Comparison of ENCODE assay signal across 8 cellular contexts in the genomic region with DNA sequence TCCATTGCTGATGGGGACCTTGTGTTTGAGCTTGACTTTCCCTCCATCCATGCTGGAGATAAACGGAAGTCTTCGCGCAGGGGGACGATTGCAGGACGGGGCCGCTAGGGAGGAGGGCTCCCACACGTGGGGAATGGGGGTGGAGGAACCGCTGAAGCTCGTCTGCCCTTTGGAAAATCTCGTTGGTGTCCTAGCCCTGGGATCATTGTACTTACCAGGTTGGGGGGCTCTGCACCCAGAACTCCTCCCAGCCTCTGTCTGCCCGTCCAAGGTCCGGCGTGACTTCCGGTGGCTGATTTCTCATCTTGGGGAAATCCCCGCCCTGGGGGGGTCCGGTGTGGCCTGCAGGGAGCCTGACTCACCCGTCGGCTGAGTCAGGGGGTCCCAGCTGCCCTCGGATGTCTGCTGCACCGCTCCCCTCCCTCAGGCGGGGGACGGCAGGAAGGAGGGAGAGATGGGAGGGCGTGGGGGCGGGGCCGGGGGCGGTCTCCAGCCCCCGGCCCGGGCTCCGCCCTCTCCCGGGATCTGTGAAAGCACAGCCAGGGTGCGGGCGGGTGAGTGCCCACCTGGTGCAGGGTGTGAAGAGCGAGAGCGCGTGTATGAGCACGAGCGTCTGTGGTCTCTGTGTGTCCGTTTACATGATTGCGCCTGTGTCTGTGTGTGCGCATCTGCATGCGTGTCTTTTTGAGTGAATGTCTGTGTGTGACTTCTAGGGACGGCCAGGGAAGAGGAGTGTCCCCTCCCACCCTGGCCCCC. TPM values are rescaled to one million over a fixed set of nuclear protein-coding genes. Genes with fewer than 3 reads are reported as not detected.
DNase-seq lines count a peak whose midpoint lies in the region; ATAC-seq and TF ChIP-seq lines count a peak whose summit lies in the region.

No MANE protein-coding gene starts in this region.

- H3K4me1 ChIP-seq in BE2C = no peaks in the 10 kb centered on the region

- TF ChIP-seq POLR2A in lower leg skin (IDR thresholded peaks at IDR 0.05) = no peak

- peak; percentile 47 for ATAC-seq in GM19452 (IDR thresholded peaks at IDR 0.05; ENCODE audit: unreplicated experiment)

- no peak for TF ChIP-seq CTCF in BE2C (IDR thresholded peaks at IDR 0.05; ENCODE audit: low read depth, low read length)
- no peak for TF ChIP-seq CTCF in choroid plexus epithelial cell (conservative IDR thresholded peaks at IDR 0.05; ENCODE audit: low read depth, low read length)
- TF ChIP-seq CTCF in lower leg skin (IDR thresholded peaks at IDR 0.05) = no peak

- WGBS in lower leg skin, 2 donors = 1 to 2% methylated on average over 29 to 38 of the region's 42 CpGs

- no peaks in the 10 kb centered on the region for H3K9me3 ChIP-seq in BE2C

- DNase-seq in BE2C (peak; percentile 56), NCI-H1092 (lab: John Stamatoyannopoulos, UW) (peak; percentile 49), choroid plexus epithelial cell (ENCODE audit: low read depth) (peak; percentile 77), lower leg skin (ENCODE audit: low spot score in 2 of 2) (peak; percentile 22 to 87), inferior parietal cortex (ENCODE audit: extremely low spot score) (no peak)
- peak; percentile 61 for DNase-seq in activated CD4-positive, CD25-positive, alpha-beta regulatory T cell treated with anti-CD3 and anti-CD28 coated beads, Interleukin-2, amount 50 U/mL, for 72 hours
- DNase-seq in stimulated activated CD8-positive, alpha-beta memory T cell treated with anti-CD3 and anti-CD28 coated beads, Interleukin-15, amount 100 ng/mL, for 1 hour (ENCODE audit: low read depth) = peak; percentile 39

- H3K4me3 ChIP-seq in BE2C (ENCODE audit: low read depth, low read length) = peak overlapping the region; percentile 61
- H3K4me3 ChIP-seq in choroid plexus epithelial cell (ENCODE audit: low read depth, low read length) = peak overlapping the region; percentile 61
- peak overlapping the region; percentile 54 for H3K4me3 ChIP-seq in lower leg skin (ENCODE audit: low read depth, poor library complexity, severe bottlenecking)

- intact Hi-C loops in lower leg skin (cut with DNase I; ENCODE audit: low total_unique reads) = no loop called here

- peaks cover 28% of the 10 kb centered on the region for H3K27me3 ChIP-seq in BE2C

- no peaks in the 10 kb centered on the region for H3K36me3 ChIP-seq in BE2C

RNA-seq across cellular contexts. Expression of gene PIK3CD, which starts 35.8 kb away (rescaled TPM):
- not detected for polyA plus RNA-seq in BE2C (2012; ENCODE audit: insufficient read depth, insufficient read length, low read depth)
- 1 to 10 TPM; 4.2 to 5.4 (median 5.0) TPM for total RNA-seq in lower leg skin
